Comparison of ENCODE assay signal across 1 cellular context in genomic region chr10:22228167-22228938, GRCh38.
TF ChIP-seq lines count a peak whose summit lies in the region.

No MANE protein-coding gene starts in this region.

TF ChIP-seq in GM12878, 131 proteins besides CTCF, POLR2A, EP300 and RAD21 (continued from another document):
- no peak for TF ChIP-seq NBN (IDR thresholded peaks at IDR 0.05)
- TF ChIP-seq SMAD1 (IDR thresholded peaks at IDR 0.05; ENCODE audit: low read depth, partially characterized antibody): no peak
- TF ChIP-seq BCLAF1 (IDR thresholded peaks at IDR 0.05): no peak
- no peak for TF ChIP-seq BACH1 (IDR thresholded peaks at IDR 0.05; ENCODE audit: borderline replicate concordance)
- no peak for TF ChIP-seq HDAC2 (IDR thresholded peaks at IDR 0.05)
- TF ChIP-seq CREM (IDR thresholded peaks at IDR 0.05; ENCODE audit: low read depth): no peak
